ENCODE assay signal across 11 cellular contexts in genomic region chr17:63445065-63445464, GRCh38. TPM values are rescaled to one million over a fixed set of nuclear protein-coding genes. Genes with fewer than 3 reads are reported as not detected.
DNase-seq lines count a peak whose midpoint lies in the region; ATAC-seq, FAIRE-seq and TF ChIP-seq lines count a peak whose summit lies in the region.
"Had no signal": no experiment of that assay in that cellular context is flagged by ENCODE, and none has a peak within 500 bp of the region (broad histone marks: within the 10 kb centered on the region; RNA-seq: fewer than 3 reads in every experiment).

No MANE protein-coding gene starts in this region.

- H3K4me3 ChIP-seq in A549 (peak overlapping the region; percentile 69; the same call in 2 of the 3 replicates), HEK293 (ENCODE audit: low read depth, low read length) (no peak overlapping the region), breast epithelium (peak overlapping the region; percentile 58 to 79 (median 73))

- peak overlapping the region; percentile 94 for H3K4me2 ChIP-seq in A549

- H3K4me1 ChIP-seq in A549 (peaks cover 15% of the 10 kb centered on the region), HEK293 (ENCODE audit: control insufficient read depth, insufficient read depth, low read length) (0 out of 2 replicates have a peak, but pooled peaks cover 2% of the 10 kb centered on the region), breast epithelium (peaks cover 14 to 21% of the 10 kb centered on the region in 2 donors)

- no peak for FAIRE-seq in A549 (lab: Jason Lieb, UNC)
- no peak for FAIRE-seq in RCC 7860 (lab: Jason Lieb, UNC)
- FAIRE-seq: colon had no signal

- CTCF ChIA-PET in A549 (lab: Yijun Ruan, JAX) = interaction anchor here (0.6 to 23.8 kb wide), 12 partner anchors 8 to 180 kb away, joined by 3 to 364 read pairs (median 3); partner anchors contain the start of gene ACE
- CTCF ChIA-PET in HEK293 (lab: Yijun Ruan, JAX) = interaction anchor here (0.6 to 4.9 kb wide), 13 partner anchors 9 to 234 kb away, joined by 3 to 35 read pairs (median 4); partner anchors contain the start of gene ACE

- peak overlapping the region; percentile 75 for H3K27ac Mint-ChIP-seq in mesothelial cell of epicardium

- TF ChIP-seq POLR2A in A549 (IDR thresholded peaks at IDR 0.05; ENCODE audit: low read length) = no peak
- TF ChIP-seq POLR2A in breast epithelium (IDR thresholded peaks at IDR 0.05) = no peak

- H3K27me3 ChIP-seq in breast epithelium = no peaks in the 10 kb centered on the region

- H3K9me3 ChIP-seq in A549 (no peaks in the 10 kb centered on the region), HEK293 (ENCODE audit: control insufficient read depth, insufficient read depth, low read depth, low read length) (no peaks in the 10 kb centered on the region), breast epithelium (no peaks in the 10 kb centered on the region)

- H3K27me3 Mint-ChIP-seq in mesothelial cell of epicardium (ENCODE audit: low read depth) = peaks cover 4% of the 10 kb centered on the region

- H3K27ac ChIP-seq in A549 (peak overlapping the region in 1 of 2 experiments; percentile 98; a peak in 4 of 6 replicates), HEK293 (ENCODE audit: extremely low read depth, low read depth, low read length) (no peak overlapping the region), breast epithelium (peak overlapping the region; percentile 97 to 98)

- peaks cover 17% of the 10 kb centered on the region for H3K4me1 Mint-ChIP-seq in mesothelial cell of epicardium

- no peaks in the 10 kb centered on the region for H3K36me3 Mint-ChIP-seq in mesothelial cell of epicardium

- TF ChIP-seq EP300 in A549 (IDR thresholded peaks at IDR 0.05) = no peak

- ATAC-seq in A549 = no peak

- no peak for TF ChIP-seq RAD21 in A549 (conservative IDR thresholded peaks at IDR 0.05 in 1 of 2, IDR thresholded peaks at IDR 0.05 in 1 of 2)

- H3K36me3 ChIP-seq in HEK293 (ENCODE audit: control insufficient read depth in 2 of 2, insufficient read depth in 1 of 2, low read length in 2 of 2) (no peaks in the 10 kb centered on the region), breast epithelium (no peaks in the 10 kb centered on the region)

- 80% methylated on average over 7 of the region's 7 CpGs for WGBS in A549 (ENCODE audit: missing lambda C conversion rate)

- H3K4me3 Mint-ChIP-seq in mesothelial cell of epicardium = peak overlapping the region; percentile 70

- DNase-seq in A549 (ENCODE audit: low read depth in 1 of 2, low spot score in 1 of 2) (no peak), breast epithelium (ENCODE audit: low spot score in 2 of 2) (no peak), mesothelial cell of epicardium (ENCODE audit: low spot score in 2 of 2, unreplicated experiment in 2 of 2) (no peak), retina (no peak), NCI-H748 (lab: John Stamatoyannopoulos, UW; ENCODE audit: unreplicated experiment) (no peak), RCC 7860 (ENCODE audit: low spot score) (no peak), NCI-H446 (lab: John Stamatoyannopoulos, UW) (no peak)
- DNase-seq: MV-4-11 had no signal

- intact Hi-C loops in breast epithelium (cut with DNase I; ENCODE audit: low total_unique reads) = no loop called here

- TF ChIP-seq CTCF in A549 (IDR thresholded peaks at IDR 0.05) (no peak), HEK293 (tag by site-specific recombination; IDR thresholded peaks at IDR 0.05) (no peak), breast epithelium (IDR thresholded peaks at IDR 0.05) (no peak), mesothelial cell of epicardium (IDR thresholded peaks at IDR 0.05; ENCODE audit: unreplicated experiment) (no peak)

- POLR2A ChIA-PET in A549 (lab: Yijun Ruan, JAX) = interaction anchor here (0.8 to 3.0 kb wide), 4 partner anchors 8 to 177 kb away, joined by 3 to 11 read pairs (median 8); partner anchors contain the start of gene MAP3K3
- POLR2A ChIA-PET in HEK293 (lab: Yijun Ruan, JAX) = interaction anchor here (0.8 to 0.9 kb wide), 2 partner anchors 10 to 34 kb away, joined by 4 read pairs; no protein-coding TSS in a partner anchor

- no peaks in the 10 kb centered on the region for H3K9me3 Mint-ChIP-seq in mesothelial cell of epicardium

TF ChIP-seq in A549, 52 proteins besides CTCF, POLR2A, EP300 and RAD21:
- TF ChIP-seq ZFP36 (IDR thresholded peaks at IDR 0.05; ENCODE audit: borderline replicate concordance, partially characterized antibody) (peak; percentile 23), RCOR1 (IDR thresholded peaks at IDR 0.05; ENCODE audit: low read depth, low read length) (no peak)

TF ChIP-seq in HEK293, 187 proteins besides CTCF, POLR2A, EP300 and RAD21:
- TF ChIP-seq ZNF211 (tag by site-specific recombination; IDR thresholded peaks at IDR 0.05; ENCODE audit: low read depth) (no peak), PRDM1 (tag by site-specific recombination; IDR thresholded peaks at IDR 0.05) (peak; percentile 85), ZBTB6 (tag by site-specific recombination; IDR thresholded peaks at IDR 0.05) (peak; percentile 44; the same call in 1 of the 2 replicates), PRDM2 (tag by site-specific recombination; IDR thresholded peaks at IDR 0.05; ENCODE audit: borderline replicate concordance) (no peak)

RNA-seq across cellular contexts. Expression of gene CYB561, which starts 1.0 kb away (rescaled TPM):
- polyA plus RNA-seq in A549 (2011; rRNA removed) (16.6 and 19.7 TPM in 2 replicates), A549 (2017; fragmentation: RNase III; extraction: RNeasy Plus Mini Kit Qiagen cat#74134 plus additional on column Dnase treatment) (26.8 to 29.8 TPM (median 27.2 TPM) in 3 replicates)
- 23.2 and 33.5 TPM in 2 replicates for polyA plus RNA-seq in A549 (2012; cell fraction: cytosol; rRNA removed)
- polyA plus RNA-seq in A549 (2012; cell fraction: nucleus; rRNA removed) = 43.4 and 61.5 TPM in 2 replicates
- polyA minus RNA-seq in A549 (2011; rRNA and poly(A)+ RNA removed) = 29.3 and 38.2 TPM in 2 replicates
- total RNA-seq in breast epithelium (10 to 100 TPM; 14.6 to 52.4 (median 43.3) TPM), mesothelial cell of epicardium (20.4 to 21.5 TPM (median 20.5 TPM) in 3 replicates)
- total RNA-seq: G401 had no signal

RNA-seq across cellular contexts. Expression of gene ACE, which starts 31.8 kb away (rescaled TPM):
- 0.22 and 0.38 TPM in 2 replicates for polyA plus RNA-seq in A549 (2011; rRNA removed)
- polyA plus RNA-seq in A549 (2012; cell fraction: cytosol; rRNA removed) = 0.26 and 0.45 TPM in 2 replicates
- 0.81 and 1.6 TPM in 2 replicates for polyA plus RNA-seq in A549 (2012; cell fraction: nucleus; rRNA removed)
- 0.31 to 0.52 TPM (median 0.32 TPM) in 3 replicates for polyA plus RNA-seq in A549 (2017; fragmentation: RNase III; extraction: RNeasy Plus Mini Kit Qiagen cat#74134 plus additional on column Dnase treatment)
- polyA minus RNA-seq in A549 (2011; rRNA and poly(A)+ RNA removed) = 1.4 and 1.9 TPM in 2 replicates
- total RNA-seq in breast epithelium = 10 to 100 TPM in 1 of 3 donors, 1 to 10 TPM in 2; 2.6 to 13.9 (median 9.1) TPM
- total RNA-seq in mesothelial cell of epicardium = 2.4 to 2.9 TPM (median 2.6 TPM) in 3 replicates
